In genomic region chr4:104352211-104352610, GRCh38 we compare ENCODE assay signal across 15 cellular contexts.
A peak's percentile ranks its signal among the peaks of the same experiment; 100 is the strongest.
DNase-seq lines count a peak whose midpoint lies in the region; ATAC-seq, FAIRE-seq and TF ChIP-seq lines count a peak whose summit lies in the region.
"Had no signal": no experiment of that assay in that cellular context is flagged by ENCODE, and none has a peak within 500 bp of the region (broad histone marks: within the 10 kb centered on the region; RNA-seq: fewer than 3 reads in every experiment).

No MANE protein-coding gene starts in this region.

- no peak overlapping the region for H3K27ac Mint-ChIP-seq in T-helper 17 cell
- H3K27ac Mint-ChIP-seq: activated CD4-positive, alpha-beta memory T cell treated with anti-CD3 and anti-CD28 coated beads, Interleukin-2, amount 10 ng/mL, durations not matched to agents 7 days and 5 days; immature natural killer cell had no signal

- intact Hi-C loops in PC-3 (cut with micrococcal nuclease) = no loop called here

- H3K27me3 ChIP-seq in DOHH2 (ENCODE audit: control insufficient read depth, low read length) (no peaks in the 10 kb centered on the region), PC-3 (ENCODE audit: low read length) (no peaks in the 10 kb centered on the region), kidney epithelial cell (ENCODE audit: control insufficient read depth, insufficient read depth, low read length) (no peaks in the 10 kb centered on the region)
- H3K27me3 ChIP-seq: BLaER1, right atrium auricular region had no signal

- POLR2A ChIA-PET in HEK293T (lab: Yijun Ruan, JAX) = no interaction called here
- POLR2A ChIA-PET in PC-3 (lab: Charles Lee; ENCODE audit: unreplicated experiment) = no interaction called here
- POLR2A ChIA-PET in RWPE1 (lab: Yijun Ruan, JAX; ENCODE audit: low non-redundant PET) = no interaction called here

- H2AFZ ChIP-seq in PC-3 (ENCODE audit: low read length) = no peak overlapping the region

- no peak overlapping the region for H3K9ac ChIP-seq in PC-3 (ENCODE audit: low read length)
- H3K9ac ChIP-seq: BLaER1 had no signal

- H3K9me3 ChIP-seq in DOHH2 (ENCODE audit: control insufficient read depth, insufficient read depth, low read length) = no peaks in the 10 kb centered on the region
- H3K9me3 ChIP-seq in PC-3 (ENCODE audit: low read length) = no peaks in the 10 kb centered on the region
- H3K9me3 ChIP-seq in T-helper 17 cell (ENCODE audit: control insufficient read depth, low read length, poor library complexity, severe bottlenecking) = peaks cover 2% of the 10 kb centered on the region

- H3K9me2 ChIP-seq in DOHH2 (replicated peaks; ENCODE audit: control insufficient read depth, low read length) = no peaks in the 10 kb centered on the region
- H3K9me2 ChIP-seq in PC-3 (replicated peaks; ENCODE audit: low read length) = no peaks in the 10 kb centered on the region

- H3F3A ChIP-seq in DOHH2 (ENCODE audit: control insufficient read depth, insufficient read depth) (no peaks in the 10 kb centered on the region), PC-3 (ENCODE audit: low read length, unreplicated experiment) (no peaks in the 10 kb centered on the region)

- H3K4me3 Mint-ChIP-seq in T-helper 17 cell = no peak overlapping the region
- H3K4me3 Mint-ChIP-seq: activated CD4-positive, alpha-beta memory T cell treated with anti-CD3 and anti-CD28 coated beads, Interleukin-2, amount 10 ng/mL, durations not matched to agents 7 days and 5 days; immature natural killer cell had no signal

- H3K4me1 Mint-ChIP-seq in T-helper 17 cell = no peaks in the 10 kb centered on the region
- H3K4me1 Mint-ChIP-seq: activated CD4-positive, alpha-beta memory T cell treated with anti-CD3 and anti-CD28 coated beads, Interleukin-2, amount 10 ng/mL, durations not matched to agents 7 days and 5 days; immature natural killer cell had no signal

- H3K4me3 ChIP-seq in DOHH2 (ENCODE audit: low read length) (no peak overlapping the region), PC-3 (ENCODE audit: low read length) (no peak overlapping the region), kidney epithelial cell (ENCODE audit: low read depth, low read length) (no peak overlapping the region)
- H3K4me3 ChIP-seq: BLaER1, right atrium auricular region had no signal

- CTCF ChIA-PET in HEK293T (lab: Yijun Ruan, JAX) = no interaction called here
- CTCF ChIA-PET in PC-3 (lab: Charles Lee) = no interaction called here
- CTCF ChIA-PET in RWPE1 (lab: Yijun Ruan, JAX) = no interaction called here

- no peak for ATAC-seq in PC-3
- no peak for ATAC-seq in T-helper 17 cell

- H3K4me2 ChIP-seq in DOHH2 (ENCODE audit: low read length) = no peak overlapping the region
- no peak overlapping the region for H3K4me2 ChIP-seq in PC-3 (ENCODE audit: low read length)
- H3K4me2 ChIP-seq: BLaER1 had no signal

- H3K79me2 ChIP-seq in DOHH2 (ENCODE audit: control insufficient read depth, low read length) (no peaks in the 10 kb centered on the region), PC-3 (ENCODE audit: low read length) (no peaks in the 10 kb centered on the region)

- no peak for FAIRE-seq in HTR-8/SVneo (lab: Jason Lieb, UNC)

- H3K27ac ChIP-seq in DOHH2 (ENCODE audit: low read depth, low read length) (no peak overlapping the region), PC-3 (ENCODE audit: low read length) (no peak overlapping the region), RWPE1 (no peak overlapping the region)
- H3K27ac ChIP-seq: BLaER1, right atrium auricular region had no signal

- H3K27me3 Mint-ChIP-seq in T-helper 17 cell = no peaks in the 10 kb centered on the region
- H3K27me3 Mint-ChIP-seq: activated CD4-positive, alpha-beta memory T cell treated with anti-CD3 and anti-CD28 coated beads, Interleukin-2, amount 10 ng/mL, durations not matched to agents 7 days and 5 days had no signal

- H3K36me3 ChIP-seq in DOHH2 (ENCODE audit: control insufficient read depth, low read length) (no peaks in the 10 kb centered on the region), PC-3 (ENCODE audit: low read depth, low read length) (no peaks in the 10 kb centered on the region), kidney epithelial cell (ENCODE audit: control insufficient read depth, insufficient read depth, low read length) (no peaks in the 10 kb centered on the region)
- H3K36me3 ChIP-seq: BLaER1, right atrium auricular region had no signal

- H4K20me1 ChIP-seq in DOHH2 (ENCODE audit: control insufficient read depth, insufficient read depth, low read depth, low read length) (no peaks in the 10 kb centered on the region), PC-3 (ENCODE audit: low read length) (no peaks in the 10 kb centered on the region)
- H4K20me1 ChIP-seq: BLaER1 had no signal

- peak; percentile 46 for TF ChIP-seq CTCF in DOHH2 (IDR thresholded peaks at IDR 0.05; ENCODE audit: low read depth, low read length, poor library complexity, severe bottlenecking)
- peak; percentile 31; the same call in 1 of the 2 replicates for TF ChIP-seq CTCF in PC-3 (conservative IDR thresholded peaks at IDR 0.05; ENCODE audit: low read depth, low read length)
- TF ChIP-seq CTCF in kidney epithelial cell (IDR thresholded peaks at IDR 0.05; ENCODE audit: insufficient read depth, low read length, poor library complexity, severe bottlenecking) = peak; percentile 4
- TF ChIP-seq CTCF in RWPE1 (conservative IDR thresholded peaks at IDR 0.05; ENCODE audit: low read depth) = no peak

- H3K4me1 ChIP-seq in DOHH2 (ENCODE audit: control insufficient read depth, low read length) (no peaks in the 10 kb centered on the region), PC-3 (ENCODE audit: insufficient read depth, low read length) (no peaks in the 10 kb centered on the region)
- H3K4me1 ChIP-seq: BLaER1, right atrium auricular region had no signal

- H3K36me3 Mint-ChIP-seq in T-helper 17 cell (ENCODE audit: low read depth) = no peaks in the 10 kb centered on the region
- H3K36me3 Mint-ChIP-seq: immature natural killer cell had no signal

- no TSS peak for BruUV-seq in PC-3 (replicated peaks; lab: Mats Ljungman, UMichigan)

- DNase-seq in HEK293T (ENCODE audit: extremely low spot score) = peak; percentile 10
- DNase-seq in PC-3 = no peak
- no peak for DNase-seq in kidney epithelial cell (ENCODE audit: low read depth)
- no peak for DNase-seq in T-helper 17 cell
- DNase-seq in HCEC 1CT = no peak
- DNase-seq in RWPE1 (ENCODE audit: low spot score) = no peak
- DNase-seq in HTR-8/SVneo (ENCODE audit: insufficient read length, low spot score) = no peak
- DNase-seq: activated CD4-positive, alpha-beta memory T cell treated with anti-CD3 and anti-CD28 coated beads, Interleukin-2, amount 10 ng/mL, durations not matched to agents 7 days and 5 days; cerebellar nuclear complex; GF-D8; immature natural killer cell; IMR-90 had no signal

TF ChIP-seq in HEK293T, 16 proteins besides CTCF, POLR2A, EP300 and RAD21:
- no peak for TF ChIP-seq SP1 (IDR thresholded peaks at IDR 0.05)
- TF ChIP-seq ARNT (IDR thresholded peaks at IDR 0.05) = no peak
- no peak for TF ChIP-seq L3MBTL2 (conservative IDR thresholded peaks at IDR 0.05)
- TF ChIP-seq ZNF384 (IDR thresholded peaks at IDR 0.05) = no peak
- TF ChIP-seq CTBP1 (IDR thresholded peaks at IDR 0.05; ENCODE audit: borderline replicate concordance) = no peak
- TF ChIP-seq TARDBP (IDR thresholded peaks at IDR 0.05) = no peak
- TF ChIP-seq SUZ12 (IDR thresholded peaks at IDR 0.05) = no peak
- no peak for TF ChIP-seq ELF4 (IDR thresholded peaks at IDR 0.05)
- TF ChIP-seq PKNOX1 (IDR thresholded peaks at IDR 0.05) = no peak
- no peak for TF ChIP-seq HDGF (IDR thresholded peaks at IDR 0.05; ENCODE audit: borderline replicate concordance)
- TF ChIP-seq FOXK2 (IDR thresholded peaks at IDR 0.05) = no peak
- no peak for TF ChIP-seq NFRKB (IDR thresholded peaks at IDR 0.05)
- no peak for TF ChIP-seq FOXA1 (IDR thresholded peaks at IDR 0.05)
- TF ChIP-seq FOXM1 (IDR thresholded peaks at IDR 0.05; ENCODE audit: borderline replicate concordance) = no peak
- no peak for TF ChIP-seq LEF1 (IDR thresholded peaks at IDR 0.05; ENCODE audit: borderline replicate concordance)
- TF ChIP-seq BHLHE40 (IDR thresholded peaks at IDR 0.05; ENCODE audit: borderline replicate concordance) = no peak
